ENCODE assay signal across 7 cellular contexts in the genomic region with DNA sequence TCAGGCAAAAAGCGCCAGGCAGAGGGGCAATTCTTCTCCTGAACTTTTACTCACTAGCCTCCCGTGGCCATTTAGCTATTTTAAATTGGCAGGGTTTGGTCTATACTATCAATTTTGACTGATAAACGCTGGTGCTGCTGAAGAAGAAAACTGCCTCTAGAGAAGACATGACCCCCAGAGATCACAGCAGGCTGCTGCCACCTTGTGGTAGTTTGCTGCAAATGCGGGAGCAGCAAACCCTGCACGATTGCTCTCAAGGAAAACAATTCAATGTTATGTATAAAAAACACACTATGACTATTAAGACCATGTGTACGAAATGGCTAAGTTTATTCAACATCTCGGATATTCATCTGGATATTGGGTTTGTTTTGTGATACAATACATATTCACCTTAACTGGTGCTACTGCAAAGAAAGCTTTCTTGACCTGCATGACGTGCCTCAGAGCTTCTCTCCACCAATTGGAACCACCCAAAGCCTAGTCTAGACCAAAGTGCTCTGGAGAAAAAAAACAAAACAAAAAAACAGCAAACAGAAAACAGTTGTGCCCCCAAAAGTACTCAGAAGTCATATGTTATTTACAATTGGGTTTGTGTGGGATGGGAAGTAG. TPM values are rescaled to one million over a fixed set of nuclear protein-coding genes. Genes with fewer than 3 reads are reported as not detected.
DNase-seq lines count a peak whose midpoint lies in the region; FAIRE-seq and TF ChIP-seq lines count a peak whose summit lies in the region.

No MANE protein-coding gene starts in this region.

- TF ChIP-seq CTCF in GM12865 (IDR thresholded peaks at IDR 0.05; ENCODE audit: insufficient read depth, low read depth, low read length, missing control alignments) (peak; percentile 94), brain (conservative IDR thresholded peaks at IDR 0.05) (peak; percentile 81 to 92), keratinocyte (optimal IDR thresholded peaks at IDR 0.05 in 1 of 3, IDR thresholded peaks at IDR 0.05 in 1 of 3, conservative IDR thresholded peaks at IDR 0.05 in 1 of 3; ENCODE audit: extremely low read depth in 1 of 3, insufficient read depth in 2 of 3, low read length in 3 of 3) (peak; percentile 89 to 95 (median 90))

- no peak overlapping the region for H3K4me2 ChIP-seq in keratinocyte (ENCODE audit: control insufficient read depth, extremely low read depth, insufficient read depth, low read depth, low read length)

- no peak overlapping the region for H3K4me3 Mint-ChIP-seq in brain

- H3K9ac ChIP-seq in keratinocyte (ENCODE audit: control insufficient read depth, extremely low read depth, insufficient read depth, low read length) = no peak overlapping the region

- H3K27me3 ChIP-seq in H7 (ENCODE audit: control insufficient read depth, insufficient read depth, low read length) (no peaks in the 10 kb centered on the region), keratinocyte (ENCODE audit: control insufficient read depth, extremely low read depth, insufficient read depth, low read length) (no peaks in the 10 kb centered on the region)

- H3K9me3 ChIP-seq in keratinocyte (ENCODE audit: control insufficient read depth, low read depth, low read length) = no peaks in the 10 kb centered on the region

- peak overlapping the region in 2 of 5 experiments; percentile 26 to 34 for H3K27ac Mint-ChIP-seq in brain

- no peaks in the 10 kb centered on the region for H3K9me1 ChIP-seq in keratinocyte (ENCODE audit: control insufficient read depth, extremely low read depth, insufficient read depth, low read length)

- peaks cover 2% of the 10 kb centered on the region for H3K27me3 Mint-ChIP-seq in brain

- H3K79me2 ChIP-seq in keratinocyte (ENCODE audit: control insufficient read depth, insufficient read depth, low read length) = no peaks in the 10 kb centered on the region

- peak; percentile 34 for FAIRE-seq in keratinocyte (lab: Jason Lieb, UNC)

- dilution Hi-C loops in keratinocyte (cut with MboI; ENCODE audit: extremely low pct_ligation_motif_present, low sequenced_read_pairs) = no loop called here

- no peaks in the 10 kb centered on the region for H3K9me3 Mint-ChIP-seq in brain

- H3K4me1 Mint-ChIP-seq in brain = no peaks in the 10 kb centered on the region

- DNase-seq in GM12865 (ENCODE audit: low read depth) (peak; percentile 78), H7 (peak; percentile 66), NAMALWA (ENCODE audit: low spot score) (peak; percentile 82), UCSD-AML1 (lab: John Stamatoyannopoulos, UW; ENCODE audit: unreplicated experiment) (peak; percentile 51), keratinocyte (ENCODE audit: low read depth, low spot score) (no peak)
- peak; percentile 51 for DNase-seq in stimulated activated CD4-positive, alpha-beta T cell treated with anti-CD3 and anti-CD28 coated beads, Interleukin-2, amount 100 ng/mL, for 4 hours (ENCODE audit: low read depth)

- H3K4me3 ChIP-seq in GM12865 (ENCODE audit: low read depth, low read length) (no peak overlapping the region), H7 (ENCODE audit: insufficient read depth, low read depth, low read length) (no peak overlapping the region), keratinocyte (ENCODE audit: control insufficient read depth in 2 of 3, extremely low read depth in 1 of 3, insufficient read depth in 2 of 3, low read depth in 1 of 3, low read length in 3 of 3) (no peak overlapping the region)

- H3K36me3 ChIP-seq in H7 (replicated peaks; ENCODE audit: control insufficient read depth, insufficient read depth, low read length) (peaks cover 47% of the 10 kb centered on the region), keratinocyte (ENCODE audit: control insufficient read depth in 2 of 2, extremely low read depth in 1 of 2, insufficient read depth in 2 of 2, low read length in 2 of 2) (peaks cover 9 to 14% of the 10 kb centered on the region in 2 experiments)

- no peak overlapping the region for H2AFZ ChIP-seq in keratinocyte (ENCODE audit: control insufficient read depth, low read length)

- H3K27ac ChIP-seq in keratinocyte (ENCODE audit: control insufficient read depth, insufficient read depth, low read length) = no peak overlapping the region

- H3K4me1 ChIP-seq in keratinocyte (ENCODE audit: control insufficient read depth, extremely low read depth, insufficient read depth, low read length) = no peaks in the 10 kb centered on the region

- H4K20me1 ChIP-seq in keratinocyte (ENCODE audit: control insufficient read depth, extremely low read depth, insufficient read depth, low read length) = no peaks in the 10 kb centered on the region

- peaks cover 37% of the 10 kb centered on the region for H3K36me3 Mint-ChIP-seq in brain

RNA-seq across cellular contexts. Expression of a gene that starts 19.5 kb away (rescaled TPM):
- total RNA-seq in H7 (2014; rRNA removed; shearing (Covaris generic)) = not detected in 2 replicates
- polyA plus RNA-seq in brain (ENCODE audit: insufficient read depth, low read depth, low replicate concordance) (not detected), keratinocyte (not detected in 3 replicates)
- polyA plus RNA-seq in keratinocyte (2011; ENCODE audit: low read depth) = not detected
- not detected in 2 replicates for polyA plus RNA-seq in keratinocyte (2011; cell fraction: cytosol; rRNA removed)
- polyA plus RNA-seq in keratinocyte (2011; cell fraction: nucleus; rRNA removed) = not detected in 2 replicates
- polyA plus RNA-seq in keratinocyte (2012; ENCODE audit: low replicate concordance) = not detected in 2 replicates
- polyA minus RNA-seq in keratinocyte = not detected in 3 replicates
- not detected for polyA minus RNA-seq in keratinocyte (2011; cell fraction: cytosol; rRNA and poly(A)+ RNA removed)
- polyA minus RNA-seq in keratinocyte (2011; cell fraction: nucleus; rRNA and poly(A)+ RNA removed) = not detected in 2 replicates

RNA-seq across cellular contexts. Expression of a gene that starts 20.7 kb away (rescaled TPM):
- 308 and 349 TPM in 2 replicates for total RNA-seq in H7 (2014; rRNA removed; shearing (Covaris generic))
- polyA plus RNA-seq in brain (ENCODE audit: insufficient read depth, low read depth, low replicate concordance) = 134 TPM
- polyA plus RNA-seq in keratinocyte = 30.1 to 70.5 TPM (median 60.9 TPM) in 3 replicates
- 16.9 TPM for polyA plus RNA-seq in keratinocyte (2011; ENCODE audit: low read depth)
- 29.7 and 32.3 TPM in 2 replicates for polyA plus RNA-seq in keratinocyte (2011; cell fraction: cytosol; rRNA removed)
- 47.7 and 50.8 TPM in 2 replicates for polyA plus RNA-seq in keratinocyte (2011; cell fraction: nucleus; rRNA removed)
- 8.6 and 46.4 TPM in 2 replicates for polyA plus RNA-seq in keratinocyte (2012; ENCODE audit: low replicate concordance)
- 37.4 to 71.2 TPM (median 64.5 TPM) in 3 replicates for polyA minus RNA-seq in keratinocyte
- 26.1 TPM for polyA minus RNA-seq in keratinocyte (2011; cell fraction: cytosol; rRNA and poly(A)+ RNA removed)
- polyA minus RNA-seq in keratinocyte (2011; cell fraction: nucleus; rRNA and poly(A)+ RNA removed) = 22.8 and 33.5 TPM in 2 replicates
